In the genomic region with DNA sequence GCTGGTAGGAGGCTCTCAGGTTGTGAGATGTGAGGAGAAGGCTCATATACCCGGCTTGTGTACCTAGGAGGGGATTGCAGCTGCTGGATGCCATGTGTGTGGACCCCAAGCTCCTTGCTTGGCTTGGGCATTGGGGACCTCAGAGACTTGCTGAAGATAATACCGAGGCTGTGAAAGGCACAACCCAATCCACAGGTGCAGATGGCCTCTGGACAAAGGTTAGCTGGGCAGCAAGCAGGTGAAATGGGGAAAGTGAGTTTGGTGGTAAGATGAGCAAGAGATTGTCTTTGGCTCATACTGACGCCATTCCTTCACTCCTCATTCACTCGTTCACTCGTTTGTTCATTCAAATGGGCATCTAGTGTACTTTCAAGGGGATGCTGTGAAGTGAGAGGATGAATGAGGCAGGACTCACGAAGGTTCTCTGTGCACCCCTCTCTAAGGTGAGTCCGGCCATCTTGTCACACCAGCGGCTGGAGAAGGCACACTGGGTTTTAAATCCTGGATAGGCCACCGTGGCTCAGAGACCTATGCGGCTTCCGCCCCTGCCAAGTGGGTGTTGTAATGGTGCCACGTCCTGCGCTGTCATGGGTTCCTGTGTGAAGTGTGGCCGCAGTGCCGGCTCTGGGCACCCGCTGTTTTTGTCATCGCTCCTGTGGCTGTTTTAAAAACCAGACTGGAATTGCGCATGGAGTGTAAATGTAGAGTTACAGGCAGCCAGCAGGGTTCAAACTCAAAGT, we compare ENCODE assay signal across 1 cellular context.
TF ChIP-seq lines count a peak whose summit lies in the region.

No MANE protein-coding gene starts in this region.

TF ChIP-seq in H1, 55 proteins besides CTCF, POLR2A, EP300 and RAD21:
- TF ChIP-seq, protein P1, sequence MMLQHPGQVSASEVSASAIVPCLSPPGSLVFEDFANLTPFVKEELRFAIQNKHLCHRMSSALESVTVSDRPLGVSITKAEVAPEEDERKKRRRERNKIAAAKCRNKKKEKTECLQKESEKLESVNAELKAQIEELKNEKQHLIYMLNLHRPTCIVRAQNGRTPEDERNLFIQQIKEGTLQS (IDR thresholded peaks at IDR 0.05; ENCODE audit: insufficient read depth, low read depth, low read length) = no peak
- no peak for TF ChIP-seq CBX8 (IDR thresholded peaks at IDR 0.05; ENCODE audit: borderline replicate concordance, low read depth, low read length)
- TF ChIP-seq CREB1 (IDR thresholded peaks at IDR 0.05) = no peak
- TF ChIP-seq POLR2AphosphoS5 (IDR thresholded peaks at IDR 0.05; ENCODE audit: low read depth, low read length) = no peak
- no peak for TF ChIP-seq TAF7 (optimal IDR thresholded peaks at IDR 0.05; ENCODE audit: borderline replicate concordance, low read depth, low read length)
- TF ChIP-seq BCL11A (IDR thresholded peaks at IDR 0.05; ENCODE audit: low read depth in 2 of 2, low read length in 2 of 2) = no peak
- no peak for TF ChIP-seq SRF (IDR thresholded peaks at IDR 0.05; ENCODE audit: low read depth, low read length)
- TF ChIP-seq SIRT6 (IDR thresholded peaks at IDR 0.05; ENCODE audit: low read length) = no peak
- no peak for TF ChIP-seq TBP (IDR thresholded peaks at IDR 0.05; ENCODE audit: low read depth, low read length)
- no peak for TF ChIP-seq FOSL1 (IDR thresholded peaks at IDR 0.05; ENCODE audit: insufficient read depth, low read depth, low read length)
- TF ChIP-seq CTBP2 (IDR thresholded peaks at IDR 0.05; ENCODE audit: borderline replicate concordance, insufficient read depth, insufficient read length, low read length) = no peak
- TF ChIP-seq TAF1 (IDR thresholded peaks at IDR 0.05; ENCODE audit: low read depth, low read length) = no peak
- no peak for TF ChIP-seq HDAC6 (IDR thresholded peaks at IDR 0.05; ENCODE audit: low read depth, low read length)
- no peak for TF ChIP-seq EZH2 (IDR thresholded peaks at IDR 0.05; ENCODE audit: low read depth, low read length, severe bottlenecking)
- no peak for TF ChIP-seq NRF1 (IDR thresholded peaks at IDR 0.05; ENCODE audit: low read depth, low read length)
